8 cellular contexts compared by ENCODE assay signal in genomic region chr2:148065936-148066335, GRCh38.
"Had no signal": no experiment of that assay in that cellular context is flagged by ENCODE, and none has a peak within 500 bp of the region (broad histone marks: within the 10 kb centered on the region; RNA-seq: fewer than 3 reads in every experiment).

No MANE protein-coding gene starts in this region.

- H3K4me2 ChIP-seq: GM23338, KMS-11 had no signal

- H3K4me3 ChIP-seq: GM23338 had no signal

- H2AFZ ChIP-seq: GM23338 had no signal

- FAIRE-seq: H1, H54, HepG2 had no signal

- ATAC-seq: GM23338, HepG2 had no signal

- DNase-seq: H9, HCEC 1CT had no signal

- H3K9ac ChIP-seq: KMS-11 had no signal

- H3K27ac ChIP-seq: HL-60, KMS-11 had no signal
